Comparison of ENCODE assay signal across 20 cellular contexts in genomic region chr10:33799281-33799943, GRCh38.
DNase-seq lines count a peak whose midpoint lies in the region; TF ChIP-seq lines count a peak whose summit lies in the region.
"Had no signal": no experiment of that assay in that cellular context is flagged by ENCODE, and none has a peak within 500 bp of the region (broad histone marks: within the 10 kb centered on the region; RNA-seq: fewer than 3 reads in every experiment).

No MANE protein-coding gene starts in this region.

- no peaks in the 10 kb centered on the region for H3K27me3 Mint-ChIP-seq in activated CD4-positive, alpha-beta T cell treated with anti-CD3 and anti-CD28 coated beads, Interleukin-2, amount 10 ng/mL, durations not matched to agents 24 days and 14 days
- H3K27me3 Mint-ChIP-seq: activated CD4-positive, alpha-beta T cell treated with anti-CD3 and anti-CD28 coated beads, Interleukin-2, amount 10 ng/mL, durations not matched to agents 7 days and 5 days; brain had no signal

- no peaks in the 10 kb centered on the region for H3K36me3 Mint-ChIP-seq in activated CD4-positive, alpha-beta T cell treated with anti-CD3 and anti-CD28 coated beads, Interleukin-2, amount 10 ng/mL, durations not matched to agents 24 days and 14 days (ENCODE audit: low read depth)
- H3K36me3 Mint-ChIP-seq: brain had no signal

- no peak overlapping the region for H3K4me3 ChIP-seq in right atrium auricular region
- H3K4me3 ChIP-seq in prostate gland: no peak overlapping the region
- H3K4me3 ChIP-seq: PC-9, spleen, thoracic aorta had no signal

- H3K36me3 ChIP-seq in right atrium auricular region (no peaks in the 10 kb centered on the region), prostate gland (no peaks in the 10 kb centered on the region)
- H3K36me3 ChIP-seq: spleen, thoracic aorta had no signal

- H3K27ac ChIP-seq in VCaP: peak overlapping the region; percentile 62
- H3K27ac ChIP-seq in right atrium auricular region: peak overlapping the region; percentile 72 to 92
- H3K27ac ChIP-seq in prostate gland: peak overlapping the region in 1 of 2 donors; percentile 21
- H3K27ac ChIP-seq: KMS-11, PC-9, spleen, thoracic aorta had no signal

- no peaks in the 10 kb centered on the region for H3K9me3 Mint-ChIP-seq in activated CD4-positive, alpha-beta T cell treated with anti-CD3 and anti-CD28 coated beads, Interleukin-2, amount 10 ng/mL, durations not matched to agents 24 days and 14 days
- H3K9me3 Mint-ChIP-seq: activated CD4-positive, alpha-beta T cell treated with anti-CD3 and anti-CD28 coated beads, Interleukin-2, amount 10 ng/mL, durations not matched to agents 7 days and 5 days; brain had no signal

- H3K27me3 ChIP-seq in right atrium auricular region: no peaks in the 10 kb centered on the region
- no peaks in the 10 kb centered on the region for H3K27me3 ChIP-seq in prostate gland (replicated peaks; ENCODE audit: insufficient read depth)
- H3K27me3 ChIP-seq: spleen had no signal

- no peak overlapping the region for H3K27ac Mint-ChIP-seq in activated CD4-positive, alpha-beta T cell treated with anti-CD3 and anti-CD28 coated beads, Interleukin-2, amount 10 ng/mL, durations not matched to agents 24 days and 14 days
- H3K27ac Mint-ChIP-seq: activated CD4-positive, alpha-beta T cell treated with anti-CD3 and anti-CD28 coated beads, Interleukin-2, amount 10 ng/mL, durations not matched to agents 7 days and 5 days; brain had no signal

- H3K4me1 ChIP-seq in right atrium auricular region: peaks cover 0 to 20% of the 10 kb centered on the region in 2 donors
- H3K4me1 ChIP-seq in prostate gland (replicated peaks): no peaks in the 10 kb centered on the region

- no peaks in the 10 kb centered on the region for H3K4me1 Mint-ChIP-seq in activated CD4-positive, alpha-beta T cell treated with anti-CD3 and anti-CD28 coated beads, Interleukin-2, amount 10 ng/mL, durations not matched to agents 24 days and 14 days
- H3K4me1 Mint-ChIP-seq: activated CD4-positive, alpha-beta T cell treated with anti-CD3 and anti-CD28 coated beads, Interleukin-2, amount 10 ng/mL, durations not matched to agents 7 days and 5 days had no signal

- H3K9me3 ChIP-seq in right atrium auricular region: no peaks in the 10 kb centered on the region
- H3K9me3 ChIP-seq in prostate gland: no peaks in the 10 kb centered on the region
- H3K9me3 ChIP-seq: spleen, thoracic aorta had no signal

- no peak overlapping the region for H3K4me3 Mint-ChIP-seq in activated CD4-positive, alpha-beta T cell treated with anti-CD3 and anti-CD28 coated beads, Interleukin-2, amount 10 ng/mL, durations not matched to agents 24 days and 14 days
- H3K4me3 Mint-ChIP-seq: activated CD4-positive, alpha-beta T cell treated with anti-CD3 and anti-CD28 coated beads, Interleukin-2, amount 10 ng/mL, durations not matched to agents 7 days and 5 days; brain had no signal

- WGBS in prostate gland: 10% methylated on average over 4 of the region's 4 CpGs

- TF ChIP-seq POLR2A in prostate gland (IDR thresholded peaks at IDR 0.05): no peak

- DNase-seq in GM04504 (ENCODE audit: low read depth): peak; percentile 19
- peak; percentile 36 for DNase-seq in right atrium auricular region (ENCODE audit: low spot score)
- peak; percentile 18 for DNase-seq in prostate gland (ENCODE audit: low spot score)
- no peak for DNase-seq in activated CD4-positive, alpha-beta T cell treated with anti-CD3 and anti-CD28 coated beads, Interleukin-2, amount 10 ng/mL, durations not matched to agents 24 days and 14 days
- no peak for DNase-seq in activated CD4-positive, alpha-beta T cell treated with anti-CD3 and anti-CD28 coated beads, Interleukin-2, amount 50 U/mL, for 1 hour
- no peak for DNase-seq in cerebellar cortex (ENCODE audit: low spot score)
- DNase-seq in activated CD4-positive, alpha-beta T cell treated with anti-CD3 and anti-CD28 coated beads, Interleukin-2, amount 50 U/mL, for 48 hours: no peak
- DNase-seq: activated CD4-positive, alpha-beta T cell treated with anti-CD3 and anti-CD28 coated beads, Interleukin-2, amount 10 ng/mL, durations not matched to agents 7 days and 5 days; activated naive CD4-positive, alpha-beta T cell treated with anti-CD3 and anti-CD28 coated beads, Interleukin-2, amount 50 U/mL, for 16 hours; AML-193; head of caudate nucleus; NCI-H1092 treated with DMSO at 0.1 percent for 48 hours; NCI-H2107; occipital lobe; PC-9; spleen had no signal

- TF ChIP-seq CTCF in VCaP (conservative IDR thresholded peaks at IDR 0.05) (no peak), right atrium auricular region (IDR thresholded peaks at IDR 0.05) (no peak), prostate gland (IDR thresholded peaks at IDR 0.05) (no peak)

- intact Hi-C loops in prostate gland (cut with DNase I): no loop called here
- intact Hi-C loops in activated CD4-positive, alpha-beta T cell treated with anti-CD3 and anti-CD28 coated beads, Interleukin-2, amount 10 ng/mL, durations not matched to agents 24 days and 14 days (cut with micrococcal nuclease): no loop called here

Comparison
In these comparisons a context has a peak if more than half of its experiments do, and no peak if none do; other contexts are left out.
1. DNase-seq: peak in GM04504 (single experiment), right atrium auricular region (single experiment) and prostate gland (single experiment); none in activated CD4-positive, alpha-beta T cell treated with anti-CD3 and anti-CD28 coated beads, Interleukin-2, amount 10 ng/mL, durations not matched to agents 24 days and 14 days (single experiment), activated CD4-positive, alpha-beta T cell treated with anti-CD3 and anti-CD28 coated beads, Interleukin-2, amount 50 U/mL, for 1 hour (single experiment), cerebellar cortex (single experiment) and activated CD4-positive, alpha-beta T cell treated with anti-CD3 and anti-CD28 coated beads, Interleukin-2, amount 50 U/mL, for 48 hours (0 of 2).